In genomic region chr13:42380420-42381164, GRCh38 we compare ENCODE assay signal across 1 cellular context.
A peak's percentile ranks its signal among the peaks of the same experiment; 100 is the strongest.
TF ChIP-seq lines count a peak whose summit lies in the region.

No MANE protein-coding gene starts in this region.

TF ChIP-seq in GM12878, 131 proteins besides CTCF, POLR2A, EP300 and RAD21 (continued from another document and continues in another):
- TF ChIP-seq REST (IDR thresholded peaks at IDR 0.05; ENCODE audit: low read depth, low read length) = no peak
- TF ChIP-seq SUPT20H (IDR thresholded peaks at IDR 0.05; ENCODE audit: borderline replicate concordance, control insufficient read depth, low read depth, low read length) = no peak
- peak; percentile 57; the same call in 1 of the 2 replicates for TF ChIP-seq MEF2A (IDR thresholded peaks at IDR 0.05; ENCODE audit: insufficient read depth, low read depth, low read length)
- TF ChIP-seq CHD1 (IDR thresholded peaks at IDR 0.05; ENCODE audit: low read depth, low read length) = no peak
- no peak for TF ChIP-seq SMARCA5 (IDR thresholded peaks at IDR 0.05)
- TF ChIP-seq DPF2 (IDR thresholded peaks at IDR 0.05) = peak; percentile 88
- no peak for TF ChIP-seq MAX (IDR thresholded peaks at IDR 0.05; ENCODE audit: low read depth, low read length)
- TF ChIP-seq CBFB (IDR thresholded peaks at IDR 0.05; ENCODE audit: low read depth) = peak; percentile 92
- 0 out of 3 replicates have a peak, but pooled peaks of 1 of the 2 experiments have one; percentile 19 for TF ChIP-seq EGR1 (IDR thresholded peaks at IDR 0.05; ENCODE audit: borderline replicate concordance in 1 of 2, low read depth in 2 of 2, low read length in 2 of 2)
- TF ChIP-seq YY1 (IDR thresholded peaks at IDR 0.05; ENCODE audit: low read depth, low read length) = no peak
- no peak for TF ChIP-seq SMAD5 (IDR thresholded peaks at IDR 0.05; ENCODE audit: low read depth)
- no peak for TF ChIP-seq KLF5 (IDR thresholded peaks at IDR 0.05; ENCODE audit: partially characterized antibody)
- TF ChIP-seq E2F8 (IDR thresholded peaks at IDR 0.05; ENCODE audit: low read depth, partially characterized antibody) = no peak
- peak; percentile 39; the same call in 1 of the 2 replicates for TF ChIP-seq GABPA (IDR thresholded peaks at IDR 0.05; ENCODE audit: low read depth)
- TF ChIP-seq TCF7 (IDR thresholded peaks at IDR 0.05; ENCODE audit: borderline replicate concordance) = no peak
- TF ChIP-seq POU2F2 (IDR thresholded peaks at IDR 0.05; ENCODE audit: borderline replicate concordance, low read depth, low read length) = peak; percentile 53; the same call in 1 of the 3 replicates
- TF ChIP-seq BHLHE40 (IDR thresholded peaks at IDR 0.05; ENCODE audit: borderline replicate concordance in 1 of 2, low read depth in 2 of 2, low read length in 1 of 2) = peak; percentile 79 to 82
- TF ChIP-seq NR2C1 (IDR thresholded peaks at IDR 0.05) = no peak; the same call in 1 of the 2 replicates
- TF ChIP-seq RFX5 (IDR thresholded peaks at IDR 0.05; ENCODE audit: low read depth, low read length) = no peak
- TF ChIP-seq TBL1XR1 (IDR thresholded peaks at IDR 0.05; ENCODE audit: low read depth, low read length) = peak; percentile 89
- no peak for TF ChIP-seq CEBPB (IDR thresholded peaks at IDR 0.05; ENCODE audit: borderline replicate concordance in 1 of 2, low read depth in 2 of 2, low read length in 2 of 2)
- peak; percentile 83 for TF ChIP-seq CREB1 (IDR thresholded peaks at IDR 0.05; ENCODE audit: low read depth)
- no peak for TF ChIP-seq SREBF2 (IDR thresholded peaks at IDR 0.05; ENCODE audit: low read length)
- peak; percentile 75 for TF ChIP-seq SKIL (IDR thresholded peaks at IDR 0.05; ENCODE audit: low read depth, poor library complexity, severe bottlenecking)
- TF ChIP-seq RB1 (IDR thresholded peaks at IDR 0.05; ENCODE audit: borderline replicate concordance) = no peak
- TF ChIP-seq STAT3 (IDR thresholded peaks at IDR 0.05; ENCODE audit: low read depth, low read length) = no peak; the same call in 1 of the 2 replicates
- no peak for TF ChIP-seq KAT2A (conservative IDR thresholded peaks at IDR 0.05; ENCODE audit: control insufficient read depth, low read depth, low read length)
- TF ChIP-seq RAD51 (IDR thresholded peaks at IDR 0.05) = no peak
- TF ChIP-seq PAX5 (IDR thresholded peaks at IDR 0.05; ENCODE audit: borderline replicate concordance, low read depth, low read length) = peak; percentile 85
- TF ChIP-seq CHD2 (IDR thresholded peaks at IDR 0.05; ENCODE audit: borderline replicate concordance, low read depth, low read length) = 0 out of 2 replicates have a peak, but pooled peaks have one; percentile 48
- TF ChIP-seq FOS (IDR thresholded peaks at IDR 0.05; ENCODE audit: borderline replicate concordance, extremely low read depth, insufficient read length) = no peak
- TF ChIP-seq HSF1 (IDR thresholded peaks at IDR 0.05; ENCODE audit: low read depth, low read length) = no peak
- no peak for TF ChIP-seq ZBTB11 (CRISPR knock-in tag; IDR thresholded peaks at IDR 0.05)
- peak; percentile 87 for TF ChIP-seq MTA2 (IDR thresholded peaks at IDR 0.05; ENCODE audit: low read depth)
- peak; percentile 92 for TF ChIP-seq TCF12 (IDR thresholded peaks at IDR 0.05; ENCODE audit: low read depth, low read length)
- TF ChIP-seq RBBP5 (conservative IDR thresholded peaks at IDR 0.05) = no peak
- no peak for TF ChIP-seq ZNF592 (IDR thresholded peaks at IDR 0.05)
- TF ChIP-seq NBN (IDR thresholded peaks at IDR 0.05) = peak; percentile 23; the same call in 1 of the 2 replicates
- TF ChIP-seq IKZF2 (IDR thresholded peaks at IDR 0.05) = peak; percentile 91 to 92
- no peak for TF ChIP-seq MYB (IDR thresholded peaks at IDR 0.05; ENCODE audit: borderline replicate concordance, low read depth, low read length)
- no peak for TF ChIP-seq SREBF1 (IDR thresholded peaks at IDR 0.05; ENCODE audit: low read length)
